In genomic region chr2:161418715-161419337, GRCh38 we compare ENCODE assay signal across 10 cellular contexts. TPM values are rescaled to one million over a fixed set of nuclear protein-coding genes. Genes with fewer than 3 reads are reported as not detected.
DNase-seq lines count a peak whose midpoint lies in the region; ATAC-seq and TF ChIP-seq lines count a peak whose summit lies in the region.
"Had no signal": no experiment of that assay in that cellular context is flagged by ENCODE, and none has a peak within 500 bp of the region (broad histone marks: within the 10 kb centered on the region; RNA-seq: fewer than 3 reads in every experiment).

No MANE protein-coding gene starts in this region.

- H3K9me3 Mint-ChIP-seq in HFFc6: peaks cover 8% of the 10 kb centered on the region
- no peaks in the 10 kb centered on the region for H3K9me3 Mint-ChIP-seq in activated T-helper 2 cell treated with anti-CD3 and anti-CD28 coated beads, Interferon-gamma antibody, Interleukin-2, Interleukin-4, amounts not matched to agents 10 μg/mL and 5 μg/mL and 100 μg/mL, durations not matched to agents 14 hours and 24 hours and 36 hours
- H3K9me3 Mint-ChIP-seq: dendritic cell treated with granulocyte-macrophage colony-stimulating factor and Interleukin-4, amounts not matched to agents 40 ng/mL and 50 ng/mL, for 4 days had no signal

- peaks cover 70% of the 10 kb centered on the region for H3K27me3 Mint-ChIP-seq in HFFc6 (ENCODE audit: insufficient read depth)
- H3K27me3 Mint-ChIP-seq in activated T-helper 2 cell treated with anti-CD3 and anti-CD28 coated beads, Interferon-gamma antibody, Interleukin-2, Interleukin-4, amounts not matched to agents 10 μg/mL and 5 μg/mL and 100 μg/mL, durations not matched to agents 14 hours and 24 hours and 36 hours (ENCODE audit: low read depth): peaks cover 83% of the 10 kb centered on the region

- TF ChIP-seq CTCF in HFFc6 (IDR thresholded peaks at IDR 0.05): no peak

- no peaks in the 10 kb centered on the region for H3K36me3 Mint-ChIP-seq in HFFc6 (ENCODE audit: low read depth)
- peaks cover 7% of the 10 kb centered on the region for H3K36me3 Mint-ChIP-seq in activated T-helper 2 cell treated with anti-CD3 and anti-CD28 coated beads, Interferon-gamma antibody, Interleukin-2, Interleukin-4, amounts not matched to agents 10 μg/mL and 5 μg/mL and 100 μg/mL, durations not matched to agents 14 hours and 24 hours and 36 hours (ENCODE audit: low read depth)

- intact Hi-C loops in activated T-helper 2 cell treated with anti-CD3 and anti-CD28 coated beads, Interferon-gamma antibody, Interleukin-2, Interleukin-4, amounts not matched to agents 10 μg/mL and 5 μg/mL and 100 μg/mL, durations not matched to agents 14 hours and 24 hours and 36 hours (cut with micrococcal nuclease): loop anchor here (5.0 kb wide), 2 partner anchors 112 to 182 kb away; partner anchors contain the start of gene PSMD14

- peaks cover 53% of the 10 kb centered on the region for H3K4me1 Mint-ChIP-seq in HFFc6 (ENCODE audit: low read depth)
- peaks cover 50% of the 10 kb centered on the region for H3K4me1 Mint-ChIP-seq in activated T-helper 2 cell treated with anti-CD3 and anti-CD28 coated beads, Interferon-gamma antibody, Interleukin-2, Interleukin-4, amounts not matched to agents 10 μg/mL and 5 μg/mL and 100 μg/mL, durations not matched to agents 14 hours and 24 hours and 36 hours (ENCODE audit: low read depth)

- peak; percentile 61 for DNase-seq in DMS 273 treated with DMSO at 0.1 percent for 48 hours (lab: John Stamatoyannopoulos, UW)
- no peak for DNase-seq in HFFc6
- DNase-seq in activated T-helper 2 cell treated with anti-CD3 and anti-CD28 coated beads, Interferon-gamma antibody, Interleukin-2, Interleukin-4, amounts not matched to agents 10 μg/mL and 5 μg/mL and 100 μg/mL, durations not matched to agents 14 hours and 24 hours and 36 hours (ENCODE audit: low spot score): peak; percentile 11
- DNase-seq in myocyte (ENCODE audit: low read depth): peak; percentile 22
- no peak for DNase-seq in LoVo (ENCODE audit: low spot score)
- DNase-seq: NCI-H69 had no signal

- ATAC-seq in activated CD4-positive, CD25-positive, alpha-beta regulatory T cell treated with anti-CD3 and anti-CD28 coated beads, Interleukin-2, amount 50 U/mL, for 24 hours: no peak
- ATAC-seq in GM19455 (IDR thresholded peaks at IDR 0.05; ENCODE audit: unreplicated experiment) (no peak), GM19351 (IDR thresholded peaks at IDR 0.05; ENCODE audit: unreplicated experiment) (no peak)

- H3K4me3 Mint-ChIP-seq in HFFc6: peak overlapping the region; percentile 77
- H3K4me3 Mint-ChIP-seq in activated T-helper 2 cell treated with anti-CD3 and anti-CD28 coated beads, Interferon-gamma antibody, Interleukin-2, Interleukin-4, amounts not matched to agents 10 μg/mL and 5 μg/mL and 100 μg/mL, durations not matched to agents 14 hours and 24 hours and 36 hours (ENCODE audit: low read depth): peak overlapping the region; percentile 66
- H3K4me3 Mint-ChIP-seq: dendritic cell treated with granulocyte-macrophage colony-stimulating factor and Interleukin-4, amounts not matched to agents 40 ng/mL and 50 ng/mL, for 4 days had no signal

- no peak overlapping the region for H3K27ac Mint-ChIP-seq in HFFc6
- H3K27ac Mint-ChIP-seq in activated T-helper 2 cell treated with anti-CD3 and anti-CD28 coated beads, Interferon-gamma antibody, Interleukin-2, Interleukin-4, amounts not matched to agents 10 μg/mL and 5 μg/mL and 100 μg/mL, durations not matched to agents 14 hours and 24 hours and 36 hours: no peak overlapping the region
- H3K27ac Mint-ChIP-seq: dendritic cell treated with granulocyte-macrophage colony-stimulating factor and Interleukin-4, amounts not matched to agents 40 ng/mL and 50 ng/mL, for 4 days had no signal

RNA-seq across cellular contexts. Expression of gene TBR1, which starts 2.7 kb away (rescaled TPM):
- under 1 TPM in 1 of 6 experiments, not detected in 5; 0.02 TPM for total RNA-seq in HFFc6 (2021; fragmentation: NEBNext Ultra II Directional; extraction: Animal tissue kit (Norgen Biotek cat#: 25700))
- total RNA-seq in activated T-helper 2 cell treated with anti-CD3 and anti-CD28 coated beads, Interferon-gamma antibody, Interleukin-2, Interleukin-4, amounts not matched to agents 10 μg/mL and 5 μg/mL and 100 μg/mL, durations not matched to agents 14 hours and 24 hours and 36 hours: 0.02 TPM in 1 of 2 replicates, not detected in the other
- total RNA-seq in myocyte: 0.08 TPM in 1 of 2 replicates, not detected in the other
- polyA plus RNA-seq in myocyte (2012): 0.01 TPM

Comparison
In these comparisons a context has a peak if more than half of its experiments do, and no peak if none do; other contexts are left out.
1. DNase-seq: peak in DMS 273 treated with DMSO at 0.1 percent for 48 hours (single experiment), activated T-helper 2 cell treated with anti-CD3 and anti-CD28 coated beads, Interferon-gamma antibody, Interleukin-2, Interleukin-4, amounts not matched to agents 10 μg/mL and 5 μg/mL and 100 μg/mL, durations not matched to agents 14 hours and 24 hours and 36 hours (single experiment) and myocyte (single experiment); none in HFFc6 (single experiment) and LoVo (single experiment).